25 cellular contexts compared by ENCODE assay signal in the genomic region with DNA sequence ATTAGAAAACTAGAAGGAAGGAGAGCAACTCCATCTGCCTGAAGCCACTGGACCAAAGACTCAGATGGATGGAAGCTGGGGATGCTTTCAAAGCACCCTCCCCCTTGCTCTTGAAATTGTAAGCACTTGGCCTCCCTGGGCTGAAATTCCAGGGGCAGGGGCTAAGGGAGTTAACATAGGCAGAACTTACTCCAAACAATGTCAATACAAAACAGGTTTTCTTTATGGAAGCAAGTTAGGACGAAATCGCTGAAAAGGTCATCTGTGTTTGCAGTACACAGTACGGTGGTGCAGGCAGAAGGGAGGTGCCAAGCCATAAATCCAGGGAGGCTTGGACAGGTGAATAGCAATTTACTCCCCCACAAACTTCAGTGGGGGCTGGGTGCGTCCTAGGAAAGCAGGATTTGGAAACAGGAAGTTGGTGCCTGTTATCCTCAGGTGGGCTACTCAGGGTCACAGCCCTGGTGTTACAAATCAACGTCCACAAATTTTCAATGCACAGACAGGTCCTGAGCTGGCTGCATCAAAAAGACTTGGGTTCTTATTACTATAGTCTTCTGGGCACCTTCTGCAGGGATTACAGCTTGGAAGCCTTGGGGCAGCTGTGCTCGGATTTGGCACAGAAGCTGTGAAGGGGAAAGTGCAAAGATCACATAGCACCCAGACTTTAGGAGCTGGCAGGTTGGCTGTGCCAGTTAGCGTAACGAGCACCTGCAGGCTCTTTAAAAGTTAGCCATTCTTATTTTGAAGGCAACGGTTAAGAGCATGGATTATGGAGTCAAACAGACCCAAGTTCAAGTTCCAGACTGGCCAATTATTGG.
DNase-seq lines count a peak whose midpoint lies in the region; ATAC-seq, FAIRE-seq and TF ChIP-seq lines count a peak whose summit lies in the region.
"Had no signal": no experiment of that assay in that cellular context is flagged by ENCODE, and none has a peak within 500 bp of the region (broad histone marks: within the 10 kb centered on the region; RNA-seq: fewer than 3 reads in every experiment).

No MANE protein-coding gene starts in this region.

- BruUV-seq in HepG2 (replicated peaks; lab: Mats Ljungman, UMichigan): no TSS peak

- H3K4me1 Mint-ChIP-seq in activated CD4-positive, alpha-beta memory T cell treated with anti-CD3 and anti-CD28 coated beads for 36 hours (ENCODE audit: low read depth): no peaks in the 10 kb centered on the region
- H3K4me1 Mint-ChIP-seq: activated T-helper 17 cell treated with anti-CD3 and anti-CD28 coated beads, Interleukin-2, amount 50 U/mL, for 72 hours had no signal

- peaks cover 11% of the 10 kb centered on the region for H3K27me3 Mint-ChIP-seq in activated CD4-positive, alpha-beta memory T cell treated with anti-CD3 and anti-CD28 coated beads for 36 hours

- no peaks in the 10 kb centered on the region for H3K9me3 Mint-ChIP-seq in activated CD4-positive, alpha-beta memory T cell treated with anti-CD3 and anti-CD28 coated beads for 36 hours
- H3K9me3 Mint-ChIP-seq: activated T-helper 17 cell treated with anti-CD3 and anti-CD28 coated beads, Interleukin-2, amount 50 U/mL, for 72 hours; stimulated activated naive CD8-positive, alpha-beta T cell treated with anti-CD3 and anti-CD28 coated beads, Interleukin-15, Interleukin-2, amounts not matched to agents 100 ng/mL and 50 ng/mL, for 24 hours had no signal

- no peaks in the 10 kb centered on the region for H3K27me3 ChIP-seq in liver (ENCODE audit: control insufficient read depth in 4 of 4, insufficient read depth in 4 of 4, low read length in 3 of 4)
- peaks cover 0 to 3% of the 10 kb centered on the region in 2 experiments; a peak in 1 of 5 replicates for H3K27me3 ChIP-seq in HepG2 (ENCODE audit: control insufficient read depth in 1 of 2, insufficient read depth in 2 of 2, low read length in 2 of 2)
- H3K27me3 ChIP-seq in iPS-18a (ENCODE audit: control insufficient read depth, insufficient read depth, low read length): no peaks in the 10 kb centered on the region
- H3K27me3 ChIP-seq in neural cell (ENCODE audit: insufficient read depth, low read depth, low read length): no peaks in the 10 kb centered on the region
- peaks cover 8% of the 10 kb centered on the region for H3K27me3 ChIP-seq in foreskin keratinocyte

- no peaks in the 10 kb centered on the region for H3K36me3 Mint-ChIP-seq in activated CD4-positive, alpha-beta memory T cell treated with anti-CD3 and anti-CD28 coated beads for 36 hours

- 27% methylated on average over 9 of the region's 9 CpGs for WGBS in liver
- WGBS in HepG2 (ENCODE audit: low lambda C conversion rate): 2% methylated on average over 7 of the region's 9 CpGs

- H3K9ac ChIP-seq in liver (ENCODE audit: low read depth in 1 of 2, low read length in 2 of 2) (no peak overlapping the region), HepG2 (ENCODE audit: insufficient read depth, low read depth, low read length) (no peak overlapping the region), iPS-18a (ENCODE audit: low read length) (no peak overlapping the region), neural cell (ENCODE audit: low read length) (no peak overlapping the region)

- TF ChIP-seq RAD21 in liver (IDR thresholded peaks at IDR 0.05) (no peak), HepG2 (CRISPR knock-in tag; IDR thresholded peaks at IDR 0.05) (no peak), neural cell (conservative IDR thresholded peaks at IDR 0.05) (no peak)

- H3K4me3 Mint-ChIP-seq in activated CD4-positive, alpha-beta memory T cell treated with anti-CD3 and anti-CD28 coated beads for 36 hours: no peak overlapping the region
- H3K4me3 Mint-ChIP-seq: activated T-helper 17 cell treated with anti-CD3 and anti-CD28 coated beads, Interleukin-2, amount 50 U/mL, for 72 hours; stimulated activated naive CD8-positive, alpha-beta T cell treated with anti-CD3 and anti-CD28 coated beads, Interleukin-15, Interleukin-2, amounts not matched to agents 100 ng/mL and 50 ng/mL, for 24 hours had no signal

- POLR2A ChIA-PET in HepG2 (lab: Yijun Ruan, JAX): no interaction called here
- POLR2A ChIA-PET in activated CD4-positive, alpha-beta memory T cell treated with anti-CD3 and anti-CD28 coated beads for 36 hours (lab: Charles Lee): no interaction called here

- no peak for TF ChIP-seq EP300 in HepG2 (IDR thresholded peaks at IDR 0.05; ENCODE audit: low read depth in 2 of 2, low read length in 2 of 2)
- TF ChIP-seq EP300 in HepG2 (CRISPR knock-in tag; IDR thresholded peaks at IDR 0.05; ENCODE audit: borderline replicate concordance): no peak
- TF ChIP-seq EP300 in neural cell (conservative IDR thresholded peaks at IDR 0.05; ENCODE audit: poor library complexity, severe bottlenecking): no peak

- H3K9me3 ChIP-seq in liver (ENCODE audit: control insufficient read depth in 4 of 4, low read length in 3 of 4) (no peaks in the 10 kb centered on the region), HepG2 (ENCODE audit: low read length) (no peaks in the 10 kb centered on the region), iPS-18a (ENCODE audit: control insufficient read depth, low read depth, low read length) (no peaks in the 10 kb centered on the region), neural cell (ENCODE audit: low read length) (no peaks in the 10 kb centered on the region)

- no peak for ATAC-seq in HepG2
- ATAC-seq in foreskin keratinocyte: no peak
- ATAC-seq in GM21360 (IDR thresholded peaks at IDR 0.05; ENCODE audit: unreplicated experiment): no peak
- ATAC-seq: activated CD4-positive, CD25-positive, alpha-beta regulatory T cell treated with anti-CD3 and anti-CD28 coated beads, Interleukin-2, amount 50 U/mL, for 24 hours; activated T-helper 17 cell treated with anti-CD3 and anti-CD28 coated beads, Interleukin-2, amount 50 U/mL, for 72 hours; left cardiac atrium had no signal

- TF ChIP-seq CTCF in liver (IDR thresholded peaks at IDR 0.05; ENCODE audit: low read depth, low read length, missing input control) (no peak), HepG2 (CRISPR knock-in tag; IDR thresholded peaks at IDR 0.05) (no peak), neural cell (IDR thresholded peaks at IDR 0.05; ENCODE audit: poor library complexity, severe bottlenecking) (no peak), foreskin keratinocyte (conservative IDR thresholded peaks at IDR 0.05) (no peak)

- no peak overlapping the region for H3K27ac Mint-ChIP-seq in activated CD4-positive, alpha-beta memory T cell treated with anti-CD3 and anti-CD28 coated beads for 36 hours
- H3K27ac Mint-ChIP-seq: activated T-helper 17 cell treated with anti-CD3 and anti-CD28 coated beads, Interleukin-2, amount 50 U/mL, for 72 hours; stimulated activated naive CD8-positive, alpha-beta T cell treated with anti-CD3 and anti-CD28 coated beads, Interleukin-15, Interleukin-2, amounts not matched to agents 100 ng/mL and 50 ng/mL, for 24 hours had no signal

- H3K4me1 ChIP-seq in liver (ENCODE audit: control insufficient read depth in 4 of 4, insufficient read depth in 4 of 4, low read length in 3 of 4) (peaks cover 0 to 9% (median 2%) of the 10 kb centered on the region in 4 donors), HepG2 (ENCODE audit: insufficient read depth, low read length) (0 out of 2 replicates have a peak, but pooled peaks cover 5% of the 10 kb centered on the region), iPS-18a (ENCODE audit: control insufficient read depth, low read depth, low read length) (peaks cover 27% of the 10 kb centered on the region), foreskin keratinocyte (no peaks in the 10 kb centered on the region)

- in situ Hi-C loops in HepG2 (cut with HindIII; ENCODE audit: extremely low pct_ligation_motif_present, low pct_unique_long_range_greater_than_20kb): no loop called here

- no peaks in the 10 kb centered on the region for H3F3A ChIP-seq in neural cell (ENCODE audit: insufficient read depth, low read length, poor library complexity, severe bottlenecking)

- no peaks in the 10 kb centered on the region for H3K9me2 ChIP-seq in neural cell (ENCODE audit: insufficient read depth, low read length)

- H3K4me3 ChIP-seq in liver (ENCODE audit: low read depth in 1 of 3, low read length in 3 of 3) (no peak overlapping the region), HepG2 (replicated peaks in 1 of 3; ENCODE audit: insufficient read depth in 1 of 3, low read depth in 2 of 3, low read length in 3 of 3) (no peak overlapping the region), iPS-18a (ENCODE audit: low read length) (peak overlapping the region; percentile 33), neural cell (ENCODE audit: low read length) (no peak overlapping the region)
- H3K4me3 ChIP-seq: PC-9, SK-N-MC had no signal

- H3K36me3 ChIP-seq in liver (ENCODE audit: control insufficient read depth in 4 of 4, insufficient read depth in 3 of 4, low read depth in 1 of 4, low read length in 3 of 4) (no peaks in the 10 kb centered on the region), HepG2 (replicated peaks in 1 of 2; ENCODE audit: control insufficient read depth in 1 of 2, insufficient read depth in 2 of 2, low read length in 2 of 2) (no peaks in the 10 kb centered on the region), iPS-18a (ENCODE audit: control insufficient read depth, low read depth, low read length) (no peaks in the 10 kb centered on the region), neural cell (ENCODE audit: insufficient read depth, low read length) (no peaks in the 10 kb centered on the region)

- DNase-seq in HepG2 (ENCODE audit: low spot score) (no peak), foreskin keratinocyte (no peak), NCI-H1105 (lab: John Stamatoyannopoulos, UW) (no peak)
- no peak for DNase-seq in activated CD4-positive, alpha-beta memory T cell treated with anti-CD3 and anti-CD28 coated beads for 36 hours
- DNase-seq: DMS 273 treated with DMSO at 0.1 percent for 48 hours; foreskin fibroblast; GF-D8; hippocampal formation; left cardiac atrium; NCI-H146; NCI-H2171; NCI-H774; PC-9; stimulated activated CD4-positive, alpha-beta T cell treated with anti-CD3 and anti-CD28 coated beads, Interleukin-2, amount 100 ng/mL, for 24 hours had no signal

- H3K27ac ChIP-seq in liver (ENCODE audit: low read depth in 1 of 2, low read length in 2 of 2): no peak overlapping the region
- H3K27ac ChIP-seq in HepG2 (ENCODE audit: extremely low read length, insufficient read depth, low read length): no peak overlapping the region
- H3K27ac ChIP-seq in iPS-18a (ENCODE audit: low read length): peak overlapping the region; percentile 16
- peak overlapping the region; percentile 90 for H3K27ac ChIP-seq in neural cell (ENCODE audit: low read length)
- H3K27ac ChIP-seq in foreskin keratinocyte: no peak overlapping the region
- H3K27ac ChIP-seq: epithelial cell of prostate, PC-9, SK-N-MC had no signal

- FAIRE-seq in HepG2 (lab: Jason Lieb, UNC): no peak
- FAIRE-seq: GM19239, HTR-8/SVneo had no signal

- no peak overlapping the region for H2AFZ ChIP-seq in HepG2 (ENCODE audit: low read length)
- H2AFZ ChIP-seq in neural cell (ENCODE audit: low read depth, low read length): no peak overlapping the region
- H2AFZ ChIP-seq: PC-9 had no signal

- CTCF ChIA-PET in HepG2 (lab: Yijun Ruan, JAX; ENCODE audit: low intra/inter-chr PET ratio, low total read pairs): no interaction called here
- CTCF ChIA-PET in activated CD4-positive, alpha-beta memory T cell treated with anti-CD3 and anti-CD28 coated beads for 36 hours (lab: Charles Lee): no interaction called here

- H3K4me2 ChIP-seq in HepG2 (ENCODE audit: low read depth, low read length) (no peak overlapping the region), neural cell (ENCODE audit: low read length) (no peak overlapping the region)
- H3K4me2 ChIP-seq: PC-9 had no signal

- H3K79me2 ChIP-seq in HepG2 (ENCODE audit: insufficient read depth, low read length) (no peaks in the 10 kb centered on the region), neural cell (replicated peaks; ENCODE audit: insufficient read depth, low read length) (peaks cover 15% of the 10 kb centered on the region)

- TF ChIP-seq POLR2A in HepG2 (IDR thresholded peaks at IDR 0.05; ENCODE audit: insufficient read depth in 1 of 2, low read depth in 2 of 2, low read length in 2 of 2): no peak

- H4K20me1 ChIP-seq in HepG2 (ENCODE audit: insufficient read depth, low read length) (no peaks in the 10 kb centered on the region), neural cell (ENCODE audit: insufficient read depth) (no peaks in the 10 kb centered on the region)

- intact Hi-C loops in HepG2 (cut with micrococcal nuclease; ENCODE audit: unreplicated experiment): no loop called here
- intact Hi-C loops in activated CD4-positive, alpha-beta memory T cell treated with anti-CD3 and anti-CD28 coated beads for 36 hours (cut with micrococcal nuclease): no loop called here

Comparison
In these comparisons a context has a peak if more than half of its experiments do, and no peak if none do; other contexts are left out.
1. H3K27ac ChIP-seq: peak in iPS-18a (single experiment) and neural cell (single experiment); none in liver (0 of 2), HepG2 (single experiment) and foreskin keratinocyte (single experiment).